ENCODE assay signal across 1 cellular context in genomic region chr11:34916014-34916809, GRCh38.
TF ChIP-seq lines count a peak whose summit lies in the region.

Gene APIP (minus strand): TSS chr11:34916379. CDS start chr11:34916284, 95 bp downstream.
Gene PDHX (plus strand): TSS chr11:34916618. CDS start chr11:34916656, 38 bp downstream.

TF ChIP-seq in GM12878, 131 proteins besides CTCF, POLR2A, EP300 and RAD21 (continued from another document):
- no peak for TF ChIP-seq E4F1 (IDR thresholded peaks at IDR 0.05; ENCODE audit: borderline replicate concordance, partially characterized antibody)
- peak; percentile 91 for TF ChIP-seq RB1 (IDR thresholded peaks at IDR 0.05; ENCODE audit: borderline replicate concordance)
- TF ChIP-seq ETV6 (conservative IDR thresholded peaks at IDR 0.05 in 1 of 2, IDR thresholded peaks at IDR 0.05 in 1 of 2; ENCODE audit: borderline replicate concordance in 1 of 2, low read depth in 1 of 2), result no peak
- peak; percentile 81 for TF ChIP-seq MEF2B (IDR thresholded peaks at IDR 0.05; ENCODE audit: partially characterized antibody, poor library complexity, severe bottlenecking)
- TF ChIP-seq POU2F2 (IDR thresholded peaks at IDR 0.05; ENCODE audit: borderline replicate concordance, low read depth, low read length), result peak; percentile 88; the same call in 2 of the 3 replicates
- peak; percentile 79; the same call in 1 of the 2 replicates for TF ChIP-seq CBFB (IDR thresholded peaks at IDR 0.05; ENCODE audit: low read depth)
- TF ChIP-seq ZBTB4 (CRISPR knock-in tag; IDR thresholded peaks at IDR 0.05), result no peak
- no peak for TF ChIP-seq BCL3 (IDR thresholded peaks at IDR 0.05; ENCODE audit: borderline replicate concordance, insufficient read depth, low read depth, low read length, poor library complexity, severe bottlenecking)
- peak; percentile 21; the same call in 1 of the 2 replicates for TF ChIP-seq ESRRA (IDR thresholded peaks at IDR 0.05; ENCODE audit: low read length)
- TF ChIP-seq ZBED1 (IDR thresholded peaks at IDR 0.05; ENCODE audit: borderline replicate concordance), result no peak
- no peak for TF ChIP-seq PBX3 (IDR thresholded peaks at IDR 0.05; ENCODE audit: insufficient replicate concordance, low read depth, low read length)
- 0 out of 2 replicates have a peak, but pooled peaks have one; percentile 25 for TF ChIP-seq SMAD5 (IDR thresholded peaks at IDR 0.05; ENCODE audit: low read depth)
- peak; percentile 39 for TF ChIP-seq RELA (IDR thresholded peaks at IDR 0.05; ENCODE audit: borderline replicate concordance, partially characterized antibody)
- TF ChIP-seq LARP7 (IDR thresholded peaks at IDR 0.05), result peak; percentile 80
- TF ChIP-seq MAX (IDR thresholded peaks at IDR 0.05; ENCODE audit: low read depth, low read length), result peak; percentile 16; the same call in 1 of the 2 replicates
